Comparison of ENCODE assay signal across 15 cellular contexts in genomic region chr4:148161601-148162000, GRCh38.
A peak's percentile ranks its signal among the peaks of the same experiment; 100 is the strongest.
DNase-seq lines count a peak whose midpoint lies in the region; ATAC-seq and TF ChIP-seq lines count a peak whose summit lies in the region.
"Had no signal": no experiment of that assay in that cellular context is flagged by ENCODE, and none has a peak within 500 bp of the region (broad histone marks: within the 10 kb centered on the region; RNA-seq: fewer than 3 reads in every experiment).

No MANE protein-coding gene starts in this region.

- H3K4me3 ChIP-seq in colonic mucosa, result no peak overlapping the region
- H3K4me3 ChIP-seq in mucosa of descending colon, result no peak overlapping the region
- H3K4me3 ChIP-seq: HAP-1 had no signal

- ATAC-seq in mucosa of descending colon, result peak; percentile 61
- no peak for ATAC-seq in stimulated activated effector memory CD8-positive, alpha-beta T cell treated with anti-CD3 and anti-CD28 coated beads, Interleukin-12 subunit alpha, Interleukin-12 subunit beta, amount 100 ng/mL, for 72 hours
- ATAC-seq in T-cell (replicated peaks in 1 of 4), result no peak
- ATAC-seq: CD8-positive, alpha-beta T cell had no signal

- H3K4me1 ChIP-seq in colonic mucosa (no peaks in the 10 kb centered on the region), mucosa of descending colon (ENCODE audit: low read depth) (peaks cover 17% of the 10 kb centered on the region)

- no peaks in the 10 kb centered on the region for H3K9me3 Mint-ChIP-seq in stimulated activated effector memory CD8-positive, alpha-beta T cell treated with anti-CD3 and anti-CD28 coated beads, Interleukin-12 subunit alpha, Interleukin-12 subunit beta, amount 100 ng/mL, for 72 hours
- no peaks in the 10 kb centered on the region for H3K9me3 Mint-ChIP-seq in activated CD4-positive, alpha-beta memory T cell treated with anti-CD3 and anti-CD28 coated beads, Interleukin-2, amount 10 ng/mL, durations not matched to agents 7 days and 5 days
- peaks cover 0 to 10% (median 0%) of the 10 kb centered on the region in 3 donors for H3K9me3 Mint-ChIP-seq in T-cell
- H3K9me3 Mint-ChIP-seq: CD4-positive, CD25-positive, alpha-beta regulatory T cell; HFFc6 had no signal

- POLR2A ChIA-PET in activated CD4-positive, alpha-beta memory T cell treated with anti-CD3 and anti-CD28 coated beads, Interleukin-2, amount 10 ng/mL, durations not matched to agents 7 days and 5 days (lab: Charles Lee), result no interaction called here
- POLR2A ChIA-PET in T-cell (lab: Charles Lee), result no interaction called here

- H3K27me3 Mint-ChIP-seq in activated CD4-positive, alpha-beta memory T cell treated with anti-CD3 and anti-CD28 coated beads, Interleukin-2, amount 10 ng/mL, durations not matched to agents 7 days and 5 days, result no peaks in the 10 kb centered on the region
- no peaks in the 10 kb centered on the region for H3K27me3 Mint-ChIP-seq in T-cell

- CTCF ChIA-PET in activated CD4-positive, alpha-beta memory T cell treated with anti-CD3 and anti-CD28 coated beads, Interleukin-2, amount 10 ng/mL, durations not matched to agents 7 days and 5 days (lab: Charles Lee), result no interaction called here
- CTCF ChIA-PET in T-cell (lab: Charles Lee), result no interaction called here

- TF ChIP-seq CTCF in colonic mucosa (IDR thresholded peaks at IDR 0.05) (no peak), mucosa of descending colon (IDR thresholded peaks at IDR 0.05) (no peak)

- no peaks in the 10 kb centered on the region for H3K9me3 ChIP-seq in colonic mucosa
- no peaks in the 10 kb centered on the region for H3K9me3 ChIP-seq in mucosa of descending colon
- H3K9me3 ChIP-seq: Caco-2, HAP-1 had no signal

- peak overlapping the region; percentile 26 for H3K27ac ChIP-seq in colonic mucosa

- no peaks in the 10 kb centered on the region for H3K36me3 ChIP-seq in colonic mucosa
- no peaks in the 10 kb centered on the region for H3K36me3 ChIP-seq in mucosa of descending colon (ENCODE audit: low read depth)
- H3K36me3 ChIP-seq: HAP-1 had no signal

- no peaks in the 10 kb centered on the region for H3K27me3 ChIP-seq in colonic mucosa

- intact Hi-C loops in colonic mucosa (cut with DNase I) (no loop called here), mucosa of descending colon (cut with DNase I, micrococcal nuclease) (no loop called here)

- no peaks in the 10 kb centered on the region for H3K36me3 Mint-ChIP-seq in stimulated activated effector memory CD8-positive, alpha-beta T cell treated with anti-CD3 and anti-CD28 coated beads, Interleukin-12 subunit alpha, Interleukin-12 subunit beta, amount 100 ng/mL, for 72 hours
- no peaks in the 10 kb centered on the region for H3K36me3 Mint-ChIP-seq in activated CD4-positive, alpha-beta memory T cell treated with anti-CD3 and anti-CD28 coated beads, Interleukin-2, amount 10 ng/mL, durations not matched to agents 7 days and 5 days (ENCODE audit: low read depth)
- peaks cover 15% of the 10 kb centered on the region for H3K36me3 Mint-ChIP-seq in T-cell
- H3K36me3 Mint-ChIP-seq: CD4-positive, CD25-positive, alpha-beta regulatory T cell had no signal

- peak overlapping the region; percentile 29 for H3K27ac Mint-ChIP-seq in stimulated activated effector memory CD8-positive, alpha-beta T cell treated with anti-CD3 and anti-CD28 coated beads, Interleukin-12 subunit alpha, Interleukin-12 subunit beta, amount 100 ng/mL, for 72 hours
- no peak overlapping the region for H3K27ac Mint-ChIP-seq in activated CD4-positive, alpha-beta memory T cell treated with anti-CD3 and anti-CD28 coated beads, Interleukin-2, amount 10 ng/mL, durations not matched to agents 7 days and 5 days
- no peak overlapping the region for H3K27ac Mint-ChIP-seq in T-cell
- H3K27ac Mint-ChIP-seq: CD4-positive, CD25-positive, alpha-beta regulatory T cell; CD8-positive, alpha-beta T cell; HFFc6 had no signal

- DNase-seq in colonic mucosa (no peak), mucosa of descending colon (no peak), T-cell (no peak)
- no peak for DNase-seq in stimulated activated effector memory CD8-positive, alpha-beta T cell treated with anti-CD3 and anti-CD28 coated beads, Interleukin-12 subunit alpha, Interleukin-12 subunit beta, amount 100 ng/mL, for 72 hours (ENCODE audit: low spot score in 2 of 2)
- no peak for DNase-seq in activated CD4-positive, alpha-beta memory T cell treated with anti-CD3 and anti-CD28 coated beads, Interleukin-2, amount 10 ng/mL, durations not matched to agents 7 days and 5 days
- DNase-seq in activated T-cell treated with anti-CD3 and anti-CD28 coated beads, Interleukin-2, amount 50 U/mL, for 1 hour, result no peak
- DNase-seq: C1 segment of cervical spinal cord; Caco-2; CD4-positive, CD25-positive, alpha-beta regulatory T cell; CD8-positive, alpha-beta T cell; DMS153; DND-41; GOT3; HFFc6 had no signal

- no peaks in the 10 kb centered on the region for H3K4me1 Mint-ChIP-seq in stimulated activated effector memory CD8-positive, alpha-beta T cell treated with anti-CD3 and anti-CD28 coated beads, Interleukin-12 subunit alpha, Interleukin-12 subunit beta, amount 100 ng/mL, for 72 hours
- no peaks in the 10 kb centered on the region for H3K4me1 Mint-ChIP-seq in activated CD4-positive, alpha-beta memory T cell treated with anti-CD3 and anti-CD28 coated beads, Interleukin-2, amount 10 ng/mL, durations not matched to agents 7 days and 5 days
- H3K4me1 Mint-ChIP-seq in T-cell, result peaks cover 0 to 16% (median 4%) of the 10 kb centered on the region in 3 donors

- no peak overlapping the region for H3K4me3 Mint-ChIP-seq in stimulated activated effector memory CD8-positive, alpha-beta T cell treated with anti-CD3 and anti-CD28 coated beads, Interleukin-12 subunit alpha, Interleukin-12 subunit beta, amount 100 ng/mL, for 72 hours
- no peak overlapping the region for H3K4me3 Mint-ChIP-seq in activated CD4-positive, alpha-beta memory T cell treated with anti-CD3 and anti-CD28 coated beads, Interleukin-2, amount 10 ng/mL, durations not matched to agents 7 days and 5 days
- no peak overlapping the region for H3K4me3 Mint-ChIP-seq in T-cell
- H3K4me3 Mint-ChIP-seq: CD4-positive, CD25-positive, alpha-beta regulatory T cell; CD8-positive, alpha-beta T cell; HFFc6 had no signal

- H3K9ac ChIP-seq in colonic mucosa (ENCODE audit: low read depth in 2 of 2, low read length in 2 of 2), result no peak overlapping the region
